In the genomic region with DNA sequence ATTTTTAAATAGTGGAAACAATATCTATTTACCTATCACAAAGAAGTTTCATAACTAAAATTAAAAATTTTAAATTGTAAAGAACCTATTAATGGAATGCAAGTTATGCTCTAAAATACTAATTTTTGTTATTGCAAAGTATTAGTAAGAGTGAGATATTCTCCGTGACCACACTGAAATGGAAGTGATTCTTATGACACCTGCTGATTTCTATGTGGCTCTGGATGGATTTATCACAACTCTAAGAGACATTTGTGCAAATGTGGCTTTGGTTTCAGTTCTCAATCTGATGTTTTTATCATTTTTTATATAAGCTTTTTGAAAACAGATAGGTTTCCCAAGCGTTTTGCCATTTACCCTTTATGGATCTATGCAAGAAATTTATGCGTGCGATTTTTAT, we compare ENCODE assay signal across 26 cellular contexts.
DNase-seq lines count a peak whose midpoint lies in the region; ATAC-seq and TF ChIP-seq lines count a peak whose summit lies in the region.
"Had no signal": no experiment of that assay in that cellular context is flagged by ENCODE, and none has a peak within 500 bp of the region (broad histone marks: within the 10 kb centered on the region; RNA-seq: fewer than 3 reads in every experiment).

No MANE protein-coding gene starts in this region.

- H3K27ac ChIP-seq in MM.1S (ENCODE audit: low read length) = peak overlapping the region; percentile 27; the same call in 1 of the 2 replicates
- H3K27ac ChIP-seq: C4-2B, PC-9, RWPE1, SK-N-MC had no signal

- H3K9me2 ChIP-seq in MM.1S (replicated peaks; ENCODE audit: insufficient read depth, low read length) = no peaks in the 10 kb centered on the region

- DNase-seq in GM06990 (ENCODE audit: extremely low read depth, insufficient read length) (peak; percentile 17), MM.1S (peak; percentile 77), GDM1 (lab: John Stamatoyannopoulos, UW) (no peak), amygdala (lab: John Stamatoyannopoulos, UW) (no peak)
- DNase-seq: 8988T; AML-193; Calu3; CD8-positive, alpha-beta memory T cell; GF-D8; NCI-H187; NCI-H446; NCI-H526; PC-9; SHP77 treated with DMSO at 0.1 percent for 48 hours; SW 1271; T-helper 17 cell had no signal

- peaks cover 7% of the 10 kb centered on the region; the same call in 1 of the 2 replicates for H3F3A ChIP-seq in MM.1S (ENCODE audit: insufficient read depth, low read length)

- no peaks in the 10 kb centered on the region for H3K9me3 Mint-ChIP-seq in stimulated activated memory B cell treated with anti-CD40 and anti-IgM and Interleukin-4, amounts not matched to agents 10 μg/mL and 1 μg/mL and 100 μg/mL, for 72 hours
- H3K9me3 Mint-ChIP-seq: GM23338 had no signal

- H3K27ac Mint-ChIP-seq in stimulated activated memory B cell treated with anti-CD40 and anti-IgM and Interleukin-4, amounts not matched to agents 10 μg/mL and 1 μg/mL and 100 μg/mL, for 72 hours = no peak overlapping the region
- H3K27ac Mint-ChIP-seq: CD8-positive, alpha-beta memory T cell; GM23338; IgD-negative memory B cell; T-helper 17 cell had no signal

- no peak overlapping the region for H3K4me3 ChIP-seq in GM06990 (replicated peaks; ENCODE audit: low read depth, low read length)
- H3K4me3 ChIP-seq in MM.1S (ENCODE audit: low read length) = 0 out of 2 replicates have a peak overlapping the region, but pooled peaks have one; percentile 4
- H3K4me3 ChIP-seq: GM23338, HAP-1, PC-9, SK-N-MC had no signal

- H3K4me1 ChIP-seq in MM.1S (ENCODE audit: low read length) = peaks cover 27% of the 10 kb centered on the region
- H3K4me1 ChIP-seq: HAP-1 had no signal

- no peak overlapping the region for H3K4me3 Mint-ChIP-seq in stimulated activated memory B cell treated with anti-CD40 and anti-IgM and Interleukin-4, amounts not matched to agents 10 μg/mL and 1 μg/mL and 100 μg/mL, for 72 hours
- H3K4me3 Mint-ChIP-seq: CD8-positive, alpha-beta memory T cell; GM23338; IgD-negative memory B cell; T-helper 17 cell had no signal

- no peaks in the 10 kb centered on the region for H3K4me1 Mint-ChIP-seq in stimulated activated memory B cell treated with anti-CD40 and anti-IgM and Interleukin-4, amounts not matched to agents 10 μg/mL and 1 μg/mL and 100 μg/mL, for 72 hours
- H3K4me1 Mint-ChIP-seq: CD8-positive, alpha-beta memory T cell; IgD-negative memory B cell; T-helper 17 cell had no signal

- H4K20me1 ChIP-seq in MM.1S (ENCODE audit: insufficient read depth, low read length) = no peaks in the 10 kb centered on the region

- no peak overlapping the region for H2AFZ ChIP-seq in MM.1S (ENCODE audit: low read length)
- H2AFZ ChIP-seq: GM23338, PC-9 had no signal

- H3K9ac ChIP-seq in MM.1S (ENCODE audit: low read length) = no peak overlapping the region

- TF ChIP-seq CTCF in GM06990 (IDR thresholded peaks at IDR 0.05; ENCODE audit: insufficient read depth, low read length, poor library complexity, severe bottlenecking) = no peak
- TF ChIP-seq CTCF in MM.1S (IDR thresholded peaks at IDR 0.05; ENCODE audit: low read length) = no peak

- peak overlapping the region; percentile 15; the same call in 1 of the 2 replicates for H3K4me2 ChIP-seq in MM.1S (ENCODE audit: low read depth, low read length)
- H3K4me2 ChIP-seq: GM23338, PC-9 had no signal

- no peaks in the 10 kb centered on the region for H3K9me3 ChIP-seq in MM.1S (replicated peaks; ENCODE audit: insufficient read depth, low read length)
- H3K9me3 ChIP-seq: HAP-1 had no signal

- H3K27me3 Mint-ChIP-seq in stimulated activated memory B cell treated with anti-CD40 and anti-IgM and Interleukin-4, amounts not matched to agents 10 μg/mL and 1 μg/mL and 100 μg/mL, for 72 hours = no peaks in the 10 kb centered on the region
- H3K27me3 Mint-ChIP-seq: CD8-positive, alpha-beta memory T cell; IgD-negative memory B cell; T-helper 17 cell had no signal

- H3K27me3 ChIP-seq in GM06990 (replicated peaks; ENCODE audit: control insufficient read depth, insufficient read depth, low read length) (no peaks in the 10 kb centered on the region), MM.1S (replicated peaks; ENCODE audit: insufficient read depth, low read length) (no peaks in the 10 kb centered on the region)

- no peaks in the 10 kb centered on the region for H3K36me3 Mint-ChIP-seq in stimulated activated memory B cell treated with anti-CD40 and anti-IgM and Interleukin-4, amounts not matched to agents 10 μg/mL and 1 μg/mL and 100 μg/mL, for 72 hours
- H3K36me3 Mint-ChIP-seq: CD8-positive, alpha-beta memory T cell; IgD-negative memory B cell had no signal

- peak; percentile 84 for ATAC-seq in GM18867 (IDR thresholded peaks at IDR 0.05; ENCODE audit: unreplicated experiment)
- ATAC-seq in HG02885 (IDR thresholded peaks at IDR 0.05; ENCODE audit: poor library complexity, unreplicated experiment) = peak; percentile 65
- no peak for ATAC-seq in stimulated activated memory B cell treated with anti-CD40 and anti-IgM and Interleukin-4, amounts not matched to agents 10 μg/mL and 1 μg/mL and 100 μg/mL, for 72 hours
- no peak for ATAC-seq in HG02938 (IDR thresholded peaks at IDR 0.05; ENCODE audit: unreplicated experiment)
- ATAC-seq: GM23338, T-helper 17 cell had no signal

- H3K36me3 ChIP-seq in GM06990 (ENCODE audit: control insufficient read depth, insufficient read depth, low read length) (no peaks in the 10 kb centered on the region), MM.1S (replicated peaks; ENCODE audit: insufficient read depth, low read length) (no peaks in the 10 kb centered on the region)
- H3K36me3 ChIP-seq: HAP-1 had no signal

- H3K79me2 ChIP-seq in MM.1S (ENCODE audit: low read length) = no peaks in the 10 kb centered on the region

Comparison
In these comparisons a context has a peak if more than half of its experiments do, and no peak if none do; other contexts are left out.
1. DNase-seq: peak in GM06990 (single experiment) and MM.1S (single experiment); none in GDM1 (single experiment) and amygdala (0 of 56).
2. ATAC-seq: peak in GM18867 (single experiment) and HG02885 (single experiment); none in stimulated activated memory B cell treated with anti-CD40 and anti-IgM and Interleukin-4, amounts not matched to agents 10 μg/mL and 1 μg/mL and 100 μg/mL, for 72 hours (single experiment) and HG02938 (single experiment).